In the genomic region with DNA sequence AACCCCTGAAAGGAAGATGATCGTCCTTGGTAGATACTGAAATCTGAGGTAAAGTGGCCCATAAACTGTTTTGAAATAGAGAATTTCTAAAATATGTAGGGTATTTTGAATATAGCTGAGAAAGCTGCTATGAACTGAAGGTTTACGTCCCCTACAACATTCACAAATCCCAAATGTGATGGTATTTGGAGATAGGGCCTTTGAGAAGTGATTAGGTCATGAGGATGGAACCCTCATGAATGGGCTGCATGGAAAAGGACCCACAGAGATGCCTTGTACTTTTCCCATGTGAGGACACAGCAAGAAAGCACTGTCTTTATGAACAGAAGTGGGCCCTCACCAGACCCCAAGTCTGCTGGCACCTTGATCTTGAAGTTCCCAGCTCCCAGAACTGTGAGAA, we compare ENCODE assay signal across 25 cellular contexts. TPM values are rescaled to one million over a fixed set of nuclear protein-coding genes. Genes with fewer than 3 reads are reported as not detected.
A peak's percentile ranks its signal among the peaks of the same experiment; 100 is the strongest.
DNase-seq lines count a peak whose midpoint lies in the region; ATAC-seq, FAIRE-seq and TF ChIP-seq lines count a peak whose summit lies in the region.
"Had no signal": no experiment of that assay in that cellular context is flagged by ENCODE, and none has a peak within 500 bp of the region (broad histone marks: within the 10 kb centered on the region; RNA-seq: fewer than 3 reads in every experiment).

No MANE protein-coding gene starts in this region.

- H4K91ac ChIP-seq in IMR-90 (ENCODE audit: insufficient read depth, low read depth, low read length) (no peak overlapping the region), mesenchymal stem cell (ENCODE audit: low read length) (no peak overlapping the region)

- H3K27ac Mint-ChIP-seq in astrocyte (ENCODE audit: unreplicated experiment) (peak overlapping the region; percentile 15), neural progenitor cell (peak overlapping the region; percentile 72)
- H3K27ac Mint-ChIP-seq: B cell; CD4-positive, alpha-beta T cell; CD8-positive, alpha-beta T cell had no signal

- dilution Hi-C loops in IMR-90 (cut with HindIII; ENCODE audit: low sequenced_read_pairs, unreplicated experiment), result no loop called here

- H3K36me3 Mint-ChIP-seq in astrocyte (ENCODE audit: low read depth, unreplicated experiment), result no peaks in the 10 kb centered on the region
- peaks cover 15% of the 10 kb centered on the region for H3K36me3 Mint-ChIP-seq in neural progenitor cell

- peaks cover 7% of the 10 kb centered on the region for H3K4me1 ChIP-seq in IMR-90 (ENCODE audit: control insufficient read depth, insufficient read depth, low read length)
- H3K4me1 ChIP-seq in astrocyte (ENCODE audit: insufficient read depth, low read length), result peaks cover 6% of the 10 kb centered on the region
- peaks cover 5% of the 10 kb centered on the region for H3K4me1 ChIP-seq in mesenchymal stem cell (ENCODE audit: control insufficient read depth, insufficient read depth, low read depth, low read length)
- peaks cover 5% of the 10 kb centered on the region for H3K4me1 ChIP-seq in neural progenitor cell
- H3K4me1 ChIP-seq in PC-9 (replicated peaks; ENCODE audit: insufficient read depth), result peaks cover 11% of the 10 kb centered on the region

- no TSS peak for BruUV-seq in IMR-90 (replicated peaks; lab: Mats Ljungman, UMichigan)
- BruUV-seq in PC-9 (replicated peaks; lab: Mats Ljungman, UMichigan), result no TSS peak

- H3K79me2 ChIP-seq in astrocyte (ENCODE audit: insufficient read depth, low read length) (peaks cover 11% of the 10 kb centered on the region), neural progenitor cell (ENCODE audit: low read depth) (no peaks in the 10 kb centered on the region), PC-9 (ENCODE audit: low read depth) (peaks cover 16% of the 10 kb centered on the region)

- H4K8ac ChIP-seq in IMR-90 (ENCODE audit: low read depth in 2 of 2, low read length in 2 of 2) (no peak overlapping the region), mesenchymal stem cell (ENCODE audit: low read length) (no peak overlapping the region)

- H3K36me3 ChIP-seq in IMR-90 (ENCODE audit: control insufficient read depth, insufficient read depth, low read length), result 0 out of 2 replicates have a peak, but pooled peaks cover 2% of the 10 kb centered on the region
- no peaks in the 10 kb centered on the region for H3K36me3 ChIP-seq in astrocyte (ENCODE audit: insufficient read depth, low read length)
- peaks cover 3 to 56% of the 10 kb centered on the region in 2 experiments for H3K36me3 ChIP-seq in mesenchymal stem cell (ENCODE audit: control insufficient read depth in 1 of 2, insufficient read depth in 2 of 2, low read depth in 1 of 2, low read length in 2 of 2)
- H3K36me3 ChIP-seq in neural progenitor cell, result no peaks in the 10 kb centered on the region
- 0 out of 2 replicates have a peak, but pooled peaks cover 4% of the 10 kb centered on the region for H3K36me3 ChIP-seq in PC-9 (ENCODE audit: low read depth)

- H3K23ac ChIP-seq in IMR-90 (ENCODE audit: low read depth, low read length), result no peak overlapping the region
- H3K23ac ChIP-seq in mesenchymal stem cell (ENCODE audit: low read length in 2 of 2), result no peak overlapping the region

- POLR2A ChIA-PET in IMR-90 (lab: Charles Lee; ENCODE audit: unreplicated experiment) (no interaction called here), PC-9 (lab: Charles Lee; ENCODE audit: unreplicated experiment) (no interaction called here)

- no peak overlapping the region for H2BK20ac ChIP-seq in IMR-90 (ENCODE audit: low read depth, low read length)

- in situ Hi-C loops in IMR-90 (cut with MboI; ENCODE audit: low sequenced_read_pairs), result no loop called here

- H3K79me1 ChIP-seq in IMR-90 (ENCODE audit: low read depth in 1 of 2, low read length in 2 of 2), result peaks cover 5 to 10% of the 10 kb centered on the region in 2 experiments
- peaks cover 13% of the 10 kb centered on the region for H3K79me1 ChIP-seq in mesenchymal stem cell (replicated peaks; ENCODE audit: low read length, poor library complexity, severe bottlenecking)

- H2BK5ac ChIP-seq in IMR-90 (ENCODE audit: low read depth, low read length, poor library complexity, severe bottlenecking) (no peak overlapping the region), mesenchymal stem cell (ENCODE audit: low read depth, low read length, poor library complexity, severe bottlenecking) (no peak overlapping the region)

- DNase-seq in IMR-90 (no peak), astrocyte (ENCODE audit: low read depth) (no peak), mesenchymal stem cell (no peak), neural progenitor cell (ENCODE audit: low spot score) (no peak), RKO (ENCODE audit: low spot score) (no peak), PC-9 (no peak)
- DNase-seq in central memory CD4-positive, alpha-beta T cell, result no peak
- DNase-seq: AML-193; CD4-positive, alpha-beta T cell; CD8-positive, alpha-beta T cell; DMS 273 treated with DMSO at 0.1 percent for 48 hours; DMS153; DMS53; DMS79; DND-41; EL; GDM1 had no signal

- TF ChIP-seq CTCF in IMR-90 (conservative IDR thresholded peaks at IDR 0.05; ENCODE audit: low read depth, low read length) (no peak), astrocyte (IDR thresholded peaks at IDR 0.05; ENCODE audit: insufficient read depth, low read depth, low read length) (no peak), neural progenitor cell (IDR thresholded peaks at IDR 0.05) (no peak), PC-9 (conservative IDR thresholded peaks at IDR 0.05) (no peak)

- H3K18ac ChIP-seq in IMR-90 (ENCODE audit: low read depth, low read length), result no peak overlapping the region
- no peak overlapping the region for H3K18ac ChIP-seq in mesenchymal stem cell (ENCODE audit: low read depth in 1 of 2, low read length in 2 of 2)

- H3F3A ChIP-seq in neural progenitor cell (ENCODE audit: low read depth) (peaks cover 14% of the 10 kb centered on the region), PC-9 (ENCODE audit: insufficient read depth, low read depth) (peaks cover 8% of the 10 kb centered on the region; the same call in 1 of the 2 replicates)

- CTCF ChIA-PET in IMR-90 (lab: Yijun Ruan, JAX), result no interaction called here
- CTCF ChIA-PET in PC-9 (lab: Charles Lee), result no interaction called here

- TF ChIP-seq RAD21 in IMR-90 (IDR thresholded peaks at IDR 0.05; ENCODE audit: low read length), result no peak

- no peaks in the 10 kb centered on the region for H3K27me3 Mint-ChIP-seq in astrocyte (ENCODE audit: low read depth, unreplicated experiment)
- no peaks in the 10 kb centered on the region for H3K27me3 Mint-ChIP-seq in neural progenitor cell (ENCODE audit: insufficient read depth, low read depth)
- H3K27me3 Mint-ChIP-seq: B cell; CD4-positive, alpha-beta T cell had no signal

- no peaks in the 10 kb centered on the region for H3K27me3 ChIP-seq in IMR-90 (ENCODE audit: control insufficient read depth, insufficient read depth, low read length)
- no peaks in the 10 kb centered on the region for H3K27me3 ChIP-seq in astrocyte (ENCODE audit: insufficient read depth, low read length)
- H3K27me3 ChIP-seq in mesenchymal stem cell (ENCODE audit: control insufficient read depth in 1 of 2, insufficient read depth in 1 of 2, low read length in 2 of 2), result no peaks in the 10 kb centered on the region
- H3K27me3 ChIP-seq in neural progenitor cell, result no peaks in the 10 kb centered on the region
- H3K27me3 ChIP-seq in PC-9 (ENCODE audit: insufficient read depth, low read depth), result no peaks in the 10 kb centered on the region
- H3K27me3 ChIP-seq: BLaER1 treated with 17β-estradiol and CSF1 and Interleukin-3, amounts not matched to agents 10 nM and 100 nM had no signal

- H3K56ac ChIP-seq in IMR-90 (ENCODE audit: extremely low read depth, insufficient read depth, low read length), result no peak overlapping the region

- H3K9me1 ChIP-seq in IMR-90 (ENCODE audit: insufficient read depth, low read length), result peaks cover 3% of the 10 kb centered on the region

- H2BK15ac ChIP-seq in IMR-90 (ENCODE audit: low read depth, low read length) (no peak overlapping the region), mesenchymal stem cell (ENCODE audit: low read depth, poor library complexity, severe bottlenecking) (no peak overlapping the region)

- H3K9me3 Mint-ChIP-seq in astrocyte (ENCODE audit: unreplicated experiment) (no peaks in the 10 kb centered on the region), neural progenitor cell (no peaks in the 10 kb centered on the region)
- H3K9me3 Mint-ChIP-seq: CD4-positive, alpha-beta T cell; CD8-positive, alpha-beta T cell had no signal

- no CpG with 5 or more reads among the region's 2 CpGs for WGBS in IMR-90 (ENCODE audit: extremely low coverage in 2 of 2, insufficient read length in 1 of 2), 2 experiments
- 93% methylated on average over 1 of the region's 2 CpGs for WGBS in mesenchymal stem cell

- H2AFZ ChIP-seq in IMR-90 (replicated peaks; ENCODE audit: low read length, poor library complexity) (no peak overlapping the region), astrocyte (ENCODE audit: low read depth, low read length) (no peak overlapping the region), mesenchymal stem cell (ENCODE audit: low read depth, low read length) (no peak overlapping the region), neural progenitor cell (replicated peaks) (no peak overlapping the region), PC-9 (no peak overlapping the region)

- H3K4ac ChIP-seq in IMR-90 (ENCODE audit: low read depth, low read length) (no peak overlapping the region), mesenchymal stem cell (ENCODE audit: low read depth in 1 of 2, low read length in 2 of 2) (no peak overlapping the region)

- H2BK120ac ChIP-seq in IMR-90 (ENCODE audit: low read depth, low read length) (no peak overlapping the region; the same call in 1 of the 2 replicates), mesenchymal stem cell (ENCODE audit: low read depth, low read length) (no peak overlapping the region)

- H2AK5ac ChIP-seq in IMR-90 (ENCODE audit: low read depth, low read length) (no peak overlapping the region), mesenchymal stem cell (ENCODE audit: low read length, severe bottlenecking) (peak overlapping the region; percentile 65)

- H3K14ac ChIP-seq in IMR-90 (replicated peaks; ENCODE audit: low read depth, low read length) (no peak overlapping the region), mesenchymal stem cell (ENCODE audit: low read length in 2 of 2) (no peak overlapping the region)

- H3K4me1 Mint-ChIP-seq in astrocyte (ENCODE audit: low read depth, unreplicated experiment) (peaks cover 15% of the 10 kb centered on the region), neural progenitor cell (peaks cover 26% of the 10 kb centered on the region)

- no peaks in the 10 kb centered on the region for H3K9me2 ChIP-seq in PC-9 (ENCODE audit: insufficient read depth)

- no peaks in the 10 kb centered on the region for H3K9me3 ChIP-seq in IMR-90 (ENCODE audit: control insufficient read depth, insufficient read depth, low read length)
- H3K9me3 ChIP-seq in astrocyte (ENCODE audit: insufficient read depth, low read depth, low read length), result no peaks in the 10 kb centered on the region
- H3K9me3 ChIP-seq in mesenchymal stem cell (ENCODE audit: control insufficient read depth, low read length), result no peaks in the 10 kb centered on the region
- no peaks in the 10 kb centered on the region for H3K9me3 ChIP-seq in neural progenitor cell (ENCODE audit: low read depth)
- no peaks in the 10 kb centered on the region for H3K9me3 ChIP-seq in PC-9 (ENCODE audit: insufficient read depth, low read depth)
- H3K9me3 ChIP-seq: A549; BLaER1 treated with 17β-estradiol and CSF1 and Interleukin-3, amounts not matched to agents 10 nM and 100 nM had no signal

- H2AK9ac ChIP-seq in IMR-90 (replicated peaks; ENCODE audit: low read depth, low read length, poor library complexity), result no peak overlapping the region

- intact Hi-C loops in IMR-90 (cut with micrococcal nuclease) (no loop called here), PC-9 (cut with micrococcal nuclease; ENCODE audit: unreplicated experiment) (no loop called here)

- no peak for TF ChIP-seq POLR2A in IMR-90 (IDR thresholded peaks at IDR 0.05; ENCODE audit: low read depth, low read length)

- H3K4me2 ChIP-seq in IMR-90 (ENCODE audit: low read depth, low read length) (peak overlapping the region; percentile 14; the same call in 1 of the 2 replicates), astrocyte (ENCODE audit: low read length) (no peak overlapping the region), mesenchymal stem cell (ENCODE audit: low read length, poor library complexity, severe bottlenecking) (no peak overlapping the region), neural progenitor cell (no peak overlapping the region), PC-9 (no peak overlapping the region)
- H3K4me2 ChIP-seq: A549; BLaER1 treated with 17β-estradiol and CSF1 and Interleukin-3, amounts not matched to agents 10 nM and 100 nM had no signal

- peak overlapping the region; percentile 50; the same call in 1 of the 2 replicates for H3K27ac ChIP-seq in IMR-90 (ENCODE audit: insufficient read depth, low read length)
- H3K27ac ChIP-seq in astrocyte (ENCODE audit: low read depth, low read length), result no peak overlapping the region
- H3K27ac ChIP-seq in mesenchymal stem cell (ENCODE audit: low read length, poor library complexity, severe bottlenecking), result no peak overlapping the region
- H3K27ac ChIP-seq in neural progenitor cell, result no peak overlapping the region
- H3K27ac ChIP-seq in PC-9, result no peak overlapping the region
- H3K27ac ChIP-seq: 22Rv1; A549; BLaER1 treated with 17β-estradiol and CSF1 and Interleukin-3, amounts not matched to agents 10 nM and 100 nM; C4-2B had no signal

- H3K4me3 Mint-ChIP-seq in astrocyte (ENCODE audit: unreplicated experiment) (no peak overlapping the region), neural progenitor cell (no peak overlapping the region)
- H3K4me3 Mint-ChIP-seq: B cell; CD4-positive, alpha-beta T cell; CD8-positive, alpha-beta T cell had no signal

- no peak overlapping the region for H2BK12ac ChIP-seq in mesenchymal stem cell (ENCODE audit: low read length in 2 of 2)

- no peak for FAIRE-seq in astrocyte (lab: Jason Lieb, UNC)
- FAIRE-seq: A549, GM12878, GM12892, GM18507 had no signal

- peak; percentile 8; the same call in 1 of the 2 replicates for ATAC-seq in IMR-90 (ENCODE audit: low read depth)
- ATAC-seq: A549; CD8-positive, alpha-beta T cell; GM12878 had no signal

- no peak overlapping the region for H4K5ac ChIP-seq in IMR-90 (ENCODE audit: low read depth, low read length)

- H3K9ac ChIP-seq in IMR-90 (ENCODE audit: low read depth, low read length), result no peak overlapping the region
- no peak overlapping the region for H3K9ac ChIP-seq in astrocyte (ENCODE audit: low read length)
- H3K9ac ChIP-seq in mesenchymal stem cell (ENCODE audit: low read length), result no peak overlapping the region
- H3K9ac ChIP-seq in neural progenitor cell, result no peak overlapping the region
- H3K9ac ChIP-seq: BLaER1 treated with 17β-estradiol and CSF1 and Interleukin-3, amounts not matched to agents 10 nM and 100 nM had no signal

- H4K20me1 ChIP-seq in IMR-90 (ENCODE audit: insufficient read depth, low read length) (no peaks in the 10 kb centered on the region), astrocyte (ENCODE audit: insufficient read depth, low read length) (no peaks in the 10 kb centered on the region), neural progenitor cell (ENCODE audit: low read depth) (no peaks in the 10 kb centered on the region), PC-9 (ENCODE audit: insufficient read depth) (no peaks in the 10 kb centered on the region)
- H4K20me1 ChIP-seq: BLaER1 treated with 17β-estradiol and CSF1 and Interleukin-3, amounts not matched to agents 10 nM and 100 nM had no signal

- H3K4me3 ChIP-seq in IMR-90 (ENCODE audit: insufficient read depth, low read depth, low read length), result no peak overlapping the region
- no peak overlapping the region for H3K4me3 ChIP-seq in astrocyte (ENCODE audit: insufficient read depth, low read depth, low read length)
- H3K4me3 ChIP-seq in mesenchymal stem cell (ENCODE audit: insufficient read depth in 1 of 2, low read depth in 1 of 2, low read length in 2 of 2), result no peak overlapping the region
- no peak overlapping the region for H3K4me3 ChIP-seq in neural progenitor cell
- no peak overlapping the region for H3K4me3 ChIP-seq in PC-9
- H3K4me3 ChIP-seq: A549; BLaER1 treated with 17β-estradiol and CSF1 and Interleukin-3, amounts not matched to agents 10 nM and 100 nM; GM12878 had no signal

RNA-seq across cellular contexts. Expression of a gene that starts 6.8 kb away (rescaled TPM):
- total RNA-seq in IMR-90 (2012; rRNA removed) (46.2 and 65.0 TPM in 2 replicates), astrocyte (54.3 and 62.2 TPM in 2 replicates), neural progenitor cell (ENCODE audit: low replicate concordance) (266 and 498 TPM in 2 replicates), PC-9 (2021) (104 and 110 TPM in 2 replicates)
- polyA plus RNA-seq in IMR-90 (2012; rRNA removed), result 31.3 and 44.5 TPM in 2 replicates
- polyA plus RNA-seq in IMR-90 (2012; cell fraction: cytosol; rRNA removed), result 3.9 and 4.1 TPM in 2 replicates
- polyA plus RNA-seq in IMR-90 (2012; cell fraction: nucleus; rRNA removed; ENCODE audit: low replicate concordance), result 27.9 and 221 TPM in 2 replicates
- polyA plus RNA-seq in mesenchymal stem cell (2013, experiment 1 of 2), result 85.2 TPM
- polyA plus RNA-seq in mesenchymal stem cell (2013, experiment 2 of 2), result 79.4 TPM

RNA-seq across cellular contexts. Expression of a gene that starts 37.9 kb away (rescaled TPM):
- 8.2 and 9.2 TPM in 2 replicates for total RNA-seq in IMR-90 (2012; rRNA removed)
- 7.1 and 8.9 TPM in 2 replicates for polyA plus RNA-seq in IMR-90 (2012; rRNA removed)
- polyA plus RNA-seq in IMR-90 (2012; cell fraction: cytosol; rRNA removed), result 1.3 and 1.9 TPM in 2 replicates
- polyA plus RNA-seq in IMR-90 (2012; cell fraction: nucleus; rRNA removed; ENCODE audit: low replicate concordance), result 0.85 and 5.2 TPM in 2 replicates
- 3.7 and 5.0 TPM in 2 replicates for total RNA-seq in astrocyte
- polyA plus RNA-seq in mesenchymal stem cell (2013, experiment 1 of 2), result 5.6 TPM
- polyA plus RNA-seq in mesenchymal stem cell (2013, experiment 2 of 2), result 6.5 TPM
- 7.8 and 16.2 TPM in 2 replicates for total RNA-seq in neural progenitor cell (ENCODE audit: low replicate concordance)
- total RNA-seq in PC-9 (2021), result 10.9 and 14.4 TPM in 2 replicates
